Comparison of ENCODE assay signal across 33 cellular contexts in genomic region chr3:55824406-55824805, GRCh38.
DNase-seq lines count a peak whose midpoint lies in the region; ATAC-seq and TF ChIP-seq lines count a peak whose summit lies in the region.
"Had no signal": no experiment of that assay in that cellular context is flagged by ENCODE, and none has a peak within 500 bp of the region (broad histone marks: within the 10 kb centered on the region; RNA-seq: fewer than 3 reads in every experiment).

No MANE protein-coding gene starts in this region.

- H3K4ac ChIP-seq in mesenchymal stem cell (ENCODE audit: low read depth in 1 of 2, low read length in 2 of 2) = no peak overlapping the region

- H3K4me1 ChIP-seq in esophagus muscularis mucosa (no peaks in the 10 kb centered on the region), mesenchymal stem cell (ENCODE audit: control insufficient read depth, insufficient read depth, low read depth, low read length) (no peaks in the 10 kb centered on the region)
- H3K4me1 ChIP-seq: A549; BE2C; BLaER1; BLaER1 treated with 17β-estradiol and CSF1 and Interleukin-3, amounts not matched to agents 10 nM and 100 nM; Caco-2 had no signal

- H3K9ac ChIP-seq in mesenchymal stem cell (ENCODE audit: low read length) = no peak overlapping the region
- H3K9ac ChIP-seq: BLaER1; BLaER1 treated with 17β-estradiol and CSF1 and Interleukin-3, amounts not matched to agents 10 nM and 100 nM had no signal

- H3K27me3 ChIP-seq in esophagus muscularis mucosa (no peaks in the 10 kb centered on the region), mesenchymal stem cell (ENCODE audit: control insufficient read depth in 1 of 2, insufficient read depth in 1 of 2, low read length in 2 of 2) (no peaks in the 10 kb centered on the region)
- H3K27me3 ChIP-seq: BE2C; BLaER1; BLaER1 treated with 17β-estradiol and CSF1 and Interleukin-3, amounts not matched to agents 10 nM and 100 nM had no signal

- no peak overlapping the region for H4K8ac ChIP-seq in mesenchymal stem cell (ENCODE audit: low read length)

- H3K36me3 ChIP-seq in esophagus muscularis mucosa (no peaks in the 10 kb centered on the region), mesenchymal stem cell (ENCODE audit: control insufficient read depth in 1 of 2, insufficient read depth in 2 of 2, low read depth in 1 of 2, low read length in 2 of 2) (no peaks in the 10 kb centered on the region)
- H3K36me3 ChIP-seq: BE2C; BLaER1; BLaER1 treated with 17β-estradiol and CSF1 and Interleukin-3, amounts not matched to agents 10 nM and 100 nM had no signal

- peak overlapping the region in 1 of 2 experiments; percentile 40 for H3K18ac ChIP-seq in mesenchymal stem cell (ENCODE audit: low read depth in 1 of 2, low read length in 2 of 2)

- H3K9me3 ChIP-seq in esophagus muscularis mucosa = no peaks in the 10 kb centered on the region
- H3K9me3 ChIP-seq in mesenchymal stem cell (ENCODE audit: control insufficient read depth, low read length) = no peaks in the 10 kb centered on the region
- H3K9me3 ChIP-seq: A549; BE2C; BLaER1; BLaER1 treated with 17β-estradiol and CSF1 and Interleukin-3, amounts not matched to agents 10 nM and 100 nM; Caco-2 had no signal

- H3K14ac ChIP-seq in mesenchymal stem cell (ENCODE audit: low read length in 2 of 2) = no peak overlapping the region

- no peak overlapping the region for H4K91ac ChIP-seq in mesenchymal stem cell (ENCODE audit: low read length)

- peak; percentile 59 for DNase-seq in amniotic epithelial cell (ENCODE audit: low read depth)
- DNase-seq in esophagus muscularis mucosa (ENCODE audit: extremely low spot score) = peak; percentile 8
- peak; percentile 67 for DNase-seq in fibroblast of villous mesenchyme (ENCODE audit: low read depth)
- DNase-seq in mesenchymal stem cell = peak; percentile 25
- no peak for DNase-seq in NCI-H1436 (lab: John Stamatoyannopoulos, UW)
- DNase-seq in NCI-H2107 treated with DMSO at 0.1 percent for 48 hours (lab: John Stamatoyannopoulos, UW; ENCODE audit: unreplicated experiment) = no peak
- DNase-seq: 8988T; ACHN; AML-193; BE2C; C1 segment of cervical spinal cord; Caco-2; Calu3; CD4-positive, alpha-beta memory T cell; CD4-positive, alpha-beta T cell; CD4-positive, CD25-positive, alpha-beta regulatory T cell; CD8-positive, alpha-beta memory T cell; CD8-positive, alpha-beta T cell; COR-L47; DMS 273 treated with DMSO at 0.1 percent for 48 hours; DMS153; DMS53; DMS79; DMS79 treated with DMSO at 0.1 percent for 48 hours; DND-41; EL had no signal

- no peak for ATAC-seq in HG03175 (IDR thresholded peaks at IDR 0.05; ENCODE audit: unreplicated experiment)
- ATAC-seq in GM18517 (IDR thresholded peaks at IDR 0.05; ENCODE audit: unreplicated experiment) = no peak
- ATAC-seq: A549; CD8-positive, alpha-beta T cell had no signal

- no peak for TF ChIP-seq POLR2A in esophagus muscularis mucosa (IDR thresholded peaks at IDR 0.05; ENCODE audit: low read depth)

- TF ChIP-seq EP300 in esophagus muscularis mucosa (IDR thresholded peaks at IDR 0.05) = no peak

- TF ChIP-seq CTCF in esophagus muscularis mucosa (IDR thresholded peaks at IDR 0.05) (no peak), fibroblast of villous mesenchyme (IDR thresholded peaks at IDR 0.05; ENCODE audit: insufficient read depth, low read depth, low read length) (no peak)

- H3K79me1 ChIP-seq in mesenchymal stem cell (replicated peaks; ENCODE audit: low read length, poor library complexity, severe bottlenecking) = no peaks in the 10 kb centered on the region

- no peak overlapping the region for H2BK12ac ChIP-seq in mesenchymal stem cell (ENCODE audit: low read length in 2 of 2)

- H3K4me3 ChIP-seq in esophagus muscularis mucosa (no peak overlapping the region), fibroblast of villous mesenchyme (ENCODE audit: low read depth, low read length) (no peak overlapping the region), mesenchymal stem cell (ENCODE audit: insufficient read depth in 1 of 2, low read depth in 1 of 2, low read length in 2 of 2) (no peak overlapping the region)
- H3K4me3 ChIP-seq: A549; BLaER1; BLaER1 treated with 17β-estradiol and CSF1 and Interleukin-3, amounts not matched to agents 10 nM and 100 nM had no signal

- no peak overlapping the region for H2BK120ac ChIP-seq in mesenchymal stem cell (ENCODE audit: low read depth, low read length)

- H2AFZ ChIP-seq in mesenchymal stem cell (ENCODE audit: low read depth, low read length) = no peak overlapping the region

- H3K23ac ChIP-seq in mesenchymal stem cell (ENCODE audit: low read length in 2 of 2) = no peak overlapping the region

- no peak overlapping the region for H2AK5ac ChIP-seq in mesenchymal stem cell (ENCODE audit: low read length, severe bottlenecking)

- H2BK15ac ChIP-seq in mesenchymal stem cell (ENCODE audit: low read depth, poor library complexity, severe bottlenecking) = no peak overlapping the region

- H3K4me2 ChIP-seq in mesenchymal stem cell (ENCODE audit: low read length, poor library complexity, severe bottlenecking) = no peak overlapping the region
- H3K4me2 ChIP-seq: A549; BLaER1; BLaER1 treated with 17β-estradiol and CSF1 and Interleukin-3, amounts not matched to agents 10 nM and 100 nM had no signal

- H2BK5ac ChIP-seq in mesenchymal stem cell (ENCODE audit: low read depth, low read length, poor library complexity, severe bottlenecking) = no peak overlapping the region

- intact Hi-C loops in esophagus muscularis mucosa (cut with DNase I) = no loop called here

- H3K27ac ChIP-seq in esophagus muscularis mucosa (replicated peaks in 1 of 4) (no peak overlapping the region), mesenchymal stem cell (ENCODE audit: low read length, poor library complexity, severe bottlenecking) (no peak overlapping the region)
- H3K27ac ChIP-seq: 22Rv1; A549; BLaER1; BLaER1 treated with 17β-estradiol and CSF1 and Interleukin-3, amounts not matched to agents 10 nM and 100 nM; C4-2B had no signal

Comparison
In these comparisons a context has a peak if more than half of its experiments do, and no peak if none do; other contexts are left out.
1. DNase-seq: peak in amniotic epithelial cell (single experiment), esophagus muscularis mucosa (single experiment), fibroblast of villous mesenchyme (single experiment) and mesenchymal stem cell (single experiment); none in NCI-H1436 (single experiment) and NCI-H2107 treated with DMSO at 0.1 percent for 48 hours (single experiment).